ENCODE assay signal across 14 cellular contexts in genomic region chr14:75143761-75144527, GRCh38. TPM values are rescaled to one million over a fixed set of nuclear protein-coding genes. Genes with fewer than 3 reads are reported as not detected.
A peak's percentile ranks its signal among the peaks of the same experiment; 100 is the strongest.
DNase-seq lines count a peak whose midpoint lies in the region; ATAC-seq and TF ChIP-seq lines count a peak whose summit lies in the region.
"Had no signal": no experiment of that assay in that cellular context is flagged by ENCODE, and none has a peak within 500 bp of the region (broad histone marks: within the 10 kb centered on the region; RNA-seq: fewer than 3 reads in every experiment).

No MANE protein-coding gene starts in this region.

- no peak for ATAC-seq in naive thymus-derived CD8-positive, alpha-beta T cell
- ATAC-seq in HG02852 (IDR thresholded peaks at IDR 0.05; ENCODE audit: unreplicated experiment) (no peak), HG03342 (IDR thresholded peaks at IDR 0.05; ENCODE audit: unreplicated experiment) (no peak)

- H3K27me3 ChIP-seq in cardiac muscle cell (no peaks in the 10 kb centered on the region), transverse colon (no peaks in the 10 kb centered on the region)

- peaks cover 31% of the 10 kb centered on the region for H3K4me1 Mint-ChIP-seq in endothelial cell (ENCODE audit: unreplicated experiment)
- H3K4me1 Mint-ChIP-seq in naive thymus-derived CD8-positive, alpha-beta T cell = peaks cover 24 to 83% (median 77%) of the 10 kb centered on the region in 4 donors

- no peak for TF ChIP-seq EP300 in transverse colon (IDR thresholded peaks at IDR 0.05; ENCODE audit: low read depth)

- no peak overlapping the region for H3K4me3 Mint-ChIP-seq in endothelial cell (ENCODE audit: unreplicated experiment)
- H3K4me3 Mint-ChIP-seq in naive thymus-derived CD8-positive, alpha-beta T cell = peak overlapping the region in 1 of 10 donors; percentile 40
- H3K4me3 Mint-ChIP-seq: endodermal cell had no signal

- H3K27ac ChIP-seq in cardiac muscle cell (peak overlapping the region; percentile 31), transverse colon (peak overlapping the region; percentile 43 to 88 (median 61))

- intact Hi-C loops in cardiac septum (cut with DNase I) = no loop called here
- intact Hi-C loops in transverse colon (cut with DNase I; ENCODE audit: low total_unique reads) = no loop called here

- H3K4me3 ChIP-seq in cardiac muscle cell (no peak overlapping the region), transverse colon (no peak overlapping the region)

- POLR2A ChIA-PET in naive thymus-derived CD8-positive, alpha-beta T cell (lab: Charles Lee) = interaction anchor here (0.8 kb wide), 1 partner anchor 12 kb away, joined by 3 read pairs; no protein-coding TSS in a partner anchor

- peaks cover 5% of the 10 kb centered on the region for H3K27me3 Mint-ChIP-seq in endothelial cell (ENCODE audit: unreplicated experiment)
- no peaks in the 10 kb centered on the region for H3K27me3 Mint-ChIP-seq in naive thymus-derived CD8-positive, alpha-beta T cell

- DNase-seq in cardiac muscle cell (ENCODE audit: low read depth in 1 of 2, low spot score in 1 of 2) = no peak
- DNase-seq in cardiac septum (ENCODE audit: low spot score) = no peak
- no peak for DNase-seq in endothelial cell (ENCODE audit: low spot score)
- DNase-seq in naive thymus-derived CD8-positive, alpha-beta T cell = no peak
- no peak for DNase-seq in transverse colon
- no peak for DNase-seq in MV-4-11 (lab: John Stamatoyannopoulos, UW)
- DNase-seq: aorta, DMS53, endodermal cell, head of caudate nucleus, mesendoderm, SIG-M5 had no signal

- H3K9me3 Mint-ChIP-seq in endothelial cell (ENCODE audit: unreplicated experiment) = no peaks in the 10 kb centered on the region
- no peaks in the 10 kb centered on the region for H3K9me3 Mint-ChIP-seq in naive thymus-derived CD8-positive, alpha-beta T cell
- H3K9me3 Mint-ChIP-seq: endodermal cell had no signal

- H3K9me3 ChIP-seq in cardiac muscle cell (ENCODE audit: low read depth) (no peaks in the 10 kb centered on the region), transverse colon (no peaks in the 10 kb centered on the region)

- in situ Hi-C loops in transverse colon (cut with MboI; ENCODE audit: low pct_ligation_motif_present in 1 of 4, low pct_unique_long_range_greater_than_20kb in 1 of 4, low sequenced_read_pairs in 3 of 4) = loop anchor here in 2 of 4 donors (25.0 kb wide), 1 partner anchor 343 kb away; no protein-coding TSS in a partner anchor

- TF ChIP-seq POLR2A in transverse colon (IDR thresholded peaks at IDR 0.05) = no peak

- peak overlapping the region; percentile 68 for H3K27ac Mint-ChIP-seq in endothelial cell (ENCODE audit: unreplicated experiment)
- peak overlapping the region in 7 of 10 donors; percentile 0 to 76 (median 46) for H3K27ac Mint-ChIP-seq in naive thymus-derived CD8-positive, alpha-beta T cell

- H3K36me3 ChIP-seq in cardiac muscle cell = peaks cover 9% of the 10 kb centered on the region
- H3K36me3 ChIP-seq in transverse colon = peaks cover 0 to 12% (median 0%) of the 10 kb centered on the region in 4 donors

- no peak for TF ChIP-seq CTCF in cardiac muscle cell (IDR thresholded peaks at IDR 0.05; ENCODE audit: low read depth, low read length)
- no peak for TF ChIP-seq CTCF in endothelial cell (IDR thresholded peaks at IDR 0.05; ENCODE audit: unreplicated experiment)
- no peak for TF ChIP-seq CTCF in transverse colon (IDR thresholded peaks at IDR 0.05)

- H3K36me3 Mint-ChIP-seq in endothelial cell (ENCODE audit: low read depth, unreplicated experiment) = peaks cover 4% of the 10 kb centered on the region
- peaks cover 0 to 49% (median 4%) of the 10 kb centered on the region in 3 donors for H3K36me3 Mint-ChIP-seq in naive thymus-derived CD8-positive, alpha-beta T cell

- WGBS in transverse colon (ENCODE audit: low coverage in 1 of 2), 2 donors = 78 to 90% methylated on average over 9 of the region's 9 CpGs

- H3K4me1 ChIP-seq in cardiac muscle cell (ENCODE audit: low read depth) (peaks cover 9% of the 10 kb centered on the region), transverse colon (peaks cover 16 to 84% (median 29%) of the 10 kb centered on the region in 4 donors)

RNA-seq across cellular contexts. Expression of gene NEK9, which starts 17.1 kb away (rescaled TPM):
- total RNA-seq in cardiac muscle cell (74.7 and 124 TPM in 2 replicates), cardiac septum (115 TPM), endothelial cell (ENCODE audit: unreplicated experiment) (74.3 TPM), transverse colon (100 to 1,000 TPM in 1 of 4 donors, 10 to 100 TPM in 3; 24.4 to 121 (median 53.4) TPM)
- polyA plus RNA-seq in cardiac muscle cell = 62.5 and 81.5 TPM in 2 replicates
- total RNA-seq in naive thymus-derived CD8-positive, alpha-beta T cell = 100 to 1,000 TPM; 134 to 137 TPM
- polyA plus RNA-seq in naive thymus-derived CD8-positive, alpha-beta T cell = 10 to 100 TPM; 18.5 to 19.8 (median 19.0) TPM

RNA-seq across cellular contexts. Expression of gene TMED10, which starts 32.5 kb away (rescaled TPM):
- total RNA-seq in cardiac muscle cell (158 and 206 TPM in 2 replicates), cardiac septum (283 TPM), endothelial cell (ENCODE audit: unreplicated experiment) (312 TPM), transverse colon (100 to 1,000 TPM in 3 of 4 donors, 10 to 100 TPM in 1; 70.3 to 255 (median 244) TPM)
- 259 and 295 TPM in 2 replicates for polyA plus RNA-seq in cardiac muscle cell
- 100 to 1,000 TPM; 130 to 132 TPM for total RNA-seq in naive thymus-derived CD8-positive, alpha-beta T cell
- polyA plus RNA-seq in naive thymus-derived CD8-positive, alpha-beta T cell = 100 to 1,000 TPM; 219 to 318 (median 272) TPM
